In genomic region chr22:44703269-44703870, GRCh38 we compare ENCODE assay signal across 2 cellular contexts.
TF ChIP-seq lines count a peak whose summit lies in the region.

No MANE protein-coding gene starts in this region.

TF ChIP-seq in GM12878, 131 proteins besides CTCF, POLR2A, EP300 and RAD21:
- TF ChIP-seq POLR2AphosphoS5 (IDR thresholded peaks at IDR 0.05; ENCODE audit: low read length) (no peak), CHD1 (IDR thresholded peaks at IDR 0.05; ENCODE audit: low read depth, low read length) (no peak)

TF ChIP-seq in HEK293T, 16 proteins besides CTCF, POLR2A, EP300 and RAD21:
- no peak for TF ChIP-seq PKNOX1 (IDR thresholded peaks at IDR 0.05)
- no peak for TF ChIP-seq FOXK2 (IDR thresholded peaks at IDR 0.05)
- no peak for TF ChIP-seq L3MBTL2 (conservative IDR thresholded peaks at IDR 0.05)
- TF ChIP-seq ZNF384 (IDR thresholded peaks at IDR 0.05) = no peak
- TF ChIP-seq FOXA1 (IDR thresholded peaks at IDR 0.05) = no peak
- no peak for TF ChIP-seq HDGF (IDR thresholded peaks at IDR 0.05; ENCODE audit: borderline replicate concordance)
- no peak for TF ChIP-seq ARNT (IDR thresholded peaks at IDR 0.05)
- TF ChIP-seq SUZ12 (IDR thresholded peaks at IDR 0.05) = no peak
- TF ChIP-seq LEF1 (IDR thresholded peaks at IDR 0.05; ENCODE audit: borderline replicate concordance) = no peak
- TF ChIP-seq SP1 (IDR thresholded peaks at IDR 0.05) = no peak
- no peak for TF ChIP-seq BHLHE40 (IDR thresholded peaks at IDR 0.05; ENCODE audit: borderline replicate concordance)
- TF ChIP-seq TARDBP (IDR thresholded peaks at IDR 0.05) = no peak
TF ChIP-seq in HEK293T: peak in this region for 0.
